ENCODE assay signal across 19 cellular contexts in the genomic region with DNA sequence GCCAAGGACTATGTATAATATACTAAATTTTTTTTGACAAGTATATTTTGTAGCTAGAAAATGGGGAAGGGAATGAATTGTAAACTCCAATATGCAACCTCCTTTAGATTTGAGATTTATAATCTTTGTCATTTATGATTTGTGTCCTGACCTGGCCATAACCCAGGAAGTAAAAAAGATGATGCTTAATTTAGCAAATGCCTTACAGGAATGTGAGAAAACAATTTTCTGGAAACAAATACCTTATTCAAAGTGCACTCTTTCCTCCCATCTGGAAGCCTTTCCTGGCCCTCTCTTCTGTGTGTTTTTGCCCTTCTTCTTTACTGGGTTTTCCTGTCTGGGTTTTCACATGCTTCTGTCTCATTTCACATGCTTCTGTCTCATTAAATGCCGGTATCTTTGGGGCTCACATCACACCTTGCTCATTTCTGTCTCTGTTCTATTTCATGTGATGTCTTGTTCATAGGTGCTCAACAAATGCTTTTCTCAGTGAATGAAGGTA.
DNase-seq lines count a peak whose midpoint lies in the region; ATAC-seq, FAIRE-seq and TF ChIP-seq lines count a peak whose summit lies in the region.
"Had no signal": no experiment of that assay in that cellular context is flagged by ENCODE, and none has a peak within 500 bp of the region (broad histone marks: within the 10 kb centered on the region; RNA-seq: fewer than 3 reads in every experiment).

No MANE protein-coding gene starts in this region.

- CTCF ChIA-PET in GM12878 (lab: Yijun Ruan, JAX) = interaction anchor here (0.5 to 0.6 kb wide), 2 partner anchors 12 to 463 kb away, joined by 3 read pairs; no protein-coding TSS in a partner anchor

- 0% methylated on average over 1 of the region's 1 CpG for WGBS in GM12878 (ENCODE audit: insufficient coverage, insufficient replicate concordance, low lambda C conversion rate, missing lambda C conversion rate)
- WGBS in upper lobe of left lung, 2 donors = 54 to 60% methylated on average over 1 of the region's 1 CpG

- DNase-seq in HT-29 (ENCODE audit: low spot score) (peak; percentile 2), GM12878 (ENCODE audit: low read depth, low spot score) (no peak), upper lobe of left lung (no peak), GM20000 (ENCODE audit: low spot score) (no peak), BE2C (no peak)
- DNase-seq: ACHN, DMS79 treated with DMSO at 0.1 percent for 48 hours, H7, KG1, MV-4-11, NCI-H1694 treated with DMSO at 0.1 percent for 48 hours, NCI-H2107, NCI-H510A treated with DMSO at 0.1 percent for 48 hours, NCI-H774, OCI-M1, RPMI8226 had no signal

- H2AFZ ChIP-seq in GM12878 (ENCODE audit: control insufficient read depth, low read depth, low read length) = no peak overlapping the region

- H3K4me2 ChIP-seq in GM12878 (ENCODE audit: control insufficient read depth, insufficient read depth) = no peak overlapping the region

- no peaks in the 10 kb centered on the region for H3K79me2 ChIP-seq in GM12878 (ENCODE audit: control insufficient read depth, insufficient read depth, low read length)

- TF ChIP-seq POLR2A in GM12878 (IDR thresholded peaks at IDR 0.05; ENCODE audit: low read depth, low read length) (no peak), upper lobe of left lung (IDR thresholded peaks at IDR 0.05) (no peak)

- no TSS peak for BruUV-seq in GM12878 (replicated peaks; lab: Mats Ljungman, UMichigan)

- POLR2A ChIA-PET in GM12878 (lab: Charles Lee) = no interaction called here

- H3K27me3 ChIP-seq in GM12878 (replicated peaks in 1 of 2; ENCODE audit: control insufficient read depth in 2 of 2, insufficient read depth in 2 of 2, low read length in 1 of 2) (no peaks in the 10 kb centered on the region), upper lobe of left lung (no peaks in the 10 kb centered on the region), BE2C (no peaks in the 10 kb centered on the region)

- H4K20me1 ChIP-seq in GM12878 (ENCODE audit: control insufficient read depth, insufficient read depth) = no peaks in the 10 kb centered on the region

- no peak for ATAC-seq in GM12878
- ATAC-seq in upper lobe of left lung (ENCODE audit: low FRiP score in 2 of 2) = no peak
- no peak for ATAC-seq in HG02970 (IDR thresholded peaks at IDR 0.05; ENCODE audit: low FRiP score, unreplicated experiment)

- FAIRE-seq in GM12878 (lab: Jason Lieb, UNC) = peak; percentile 13

- SMC1A ChIA-PET in GM12878 (lab: Charles Lee; ENCODE audit: uncharacterized antibody, unreplicated experiment) = interaction anchor here (0.9 kb wide), 1 partner anchor 172 kb away, joined by 3 read pairs; no protein-coding TSS in a partner anchor

- TF ChIP-seq CTCF in GM12878 (IDR thresholded peaks at IDR 0.05 in 2 of 3, conservative IDR thresholded peaks at IDR 0.05 in 1 of 3; ENCODE audit: control insufficient read depth in 2 of 3, extremely low read depth in 1 of 3, insufficient read depth in 1 of 3, low read depth in 3 of 3, low read length in 3 of 3) (no peak), upper lobe of left lung (IDR thresholded peaks at IDR 0.05) (no peak), GM20000 (IDR thresholded peaks at IDR 0.05; ENCODE audit: extremely low read depth, missing control alignments) (no peak), BE2C (IDR thresholded peaks at IDR 0.05; ENCODE audit: low read depth, low read length) (no peak)

- TF ChIP-seq RAD21 in GM12878 (IDR thresholded peaks at IDR 0.05; ENCODE audit: insufficient read depth, low read depth, low read length) = no peak

- no peak overlapping the region for H3K9ac ChIP-seq in GM12878 (ENCODE audit: control insufficient read depth, insufficient read depth, low read length)

- RAD21 ChIA-PET in GM12878 (lab: Charles Lee; ENCODE audit: unreplicated experiment) = no interaction called here

- TF ChIP-seq EP300 in GM12878 (IDR thresholded peaks at IDR 0.05; ENCODE audit: borderline replicate concordance in 1 of 2, control insufficient read depth in 1 of 2, low read depth in 2 of 2, low read length in 2 of 2) (no peak), upper lobe of left lung (IDR thresholded peaks at IDR 0.05) (no peak)

- H3K9me3 ChIP-seq in GM12878 (replicated peaks; ENCODE audit: control insufficient read depth, insufficient read depth, low read length) (no peaks in the 10 kb centered on the region), upper lobe of left lung (no peaks in the 10 kb centered on the region), BE2C (no peaks in the 10 kb centered on the region)

- H3K27ac ChIP-seq in GM12878 (ENCODE audit: control insufficient read depth, insufficient read depth) (no peak overlapping the region; the same call in 1 of the 2 replicates), skin epidermis (peak overlapping the region in 13 of 21 experiments; percentile 2 to 78 (median 50)), upper lobe of left lung (peak overlapping the region in 3 of 4 donors; percentile 1 to 63 (median 9))
- H3K27ac ChIP-seq: C4-2B had no signal

- H3K36me3 ChIP-seq in GM12878 (ENCODE audit: control insufficient read depth in 2 of 2, insufficient read depth in 2 of 2, low read length in 1 of 2) (no peaks in the 10 kb centered on the region), upper lobe of left lung (peaks cover 0 to 11% (median 0%) of the 10 kb centered on the region in 4 donors), BE2C (peaks cover 10% of the 10 kb centered on the region)

- in situ Hi-C loops in GM12878 (cut with MboI) = no loop called here

- H3K4me1 ChIP-seq in GM12878 (ENCODE audit: control insufficient read depth, insufficient read depth, low read length) = no peaks in the 10 kb centered on the region
- H3K4me1 ChIP-seq in upper lobe of left lung = peaks cover 35 to 81% (median 55%) of the 10 kb centered on the region in 4 donors
- H3K4me1 ChIP-seq in BE2C = no peaks in the 10 kb centered on the region

- H3K4me3 ChIP-seq in GM12878 = no peak overlapping the region
- no peak overlapping the region for H3K4me3 ChIP-seq in skin epidermis
- H3K4me3 ChIP-seq in upper lobe of left lung = no peak overlapping the region
- H3K4me3 ChIP-seq in BE2C (ENCODE audit: low read depth, low read length) = no peak overlapping the region

- intact Hi-C loops in GM12878 (cut with micrococcal nuclease; ENCODE audit: unreplicated experiment) = no loop called here

TF ChIP-seq in GM12878, 131 proteins besides CTCF, POLR2A, EP300 and RAD21:
- TF ChIP-seq E2F8 (IDR thresholded peaks at IDR 0.05; ENCODE audit: low read depth, partially characterized antibody) = no peak
- no peak for TF ChIP-seq ESRRA (IDR thresholded peaks at IDR 0.05; ENCODE audit: low read length)
- no peak for TF ChIP-seq MXI1 (IDR thresholded peaks at IDR 0.05; ENCODE audit: low read depth, low read length)
- TF ChIP-seq RAD51 (IDR thresholded peaks at IDR 0.05) = no peak
- TF ChIP-seq TARDBP (IDR thresholded peaks at IDR 0.05; ENCODE audit: borderline replicate concordance) = no peak
- TF ChIP-seq BACH1 (IDR thresholded peaks at IDR 0.05; ENCODE audit: borderline replicate concordance) = no peak
- TF ChIP-seq SUPT20H (IDR thresholded peaks at IDR 0.05; ENCODE audit: borderline replicate concordance, control insufficient read depth, low read depth, low read length) = no peak
- TF ChIP-seq, protein P1, sequence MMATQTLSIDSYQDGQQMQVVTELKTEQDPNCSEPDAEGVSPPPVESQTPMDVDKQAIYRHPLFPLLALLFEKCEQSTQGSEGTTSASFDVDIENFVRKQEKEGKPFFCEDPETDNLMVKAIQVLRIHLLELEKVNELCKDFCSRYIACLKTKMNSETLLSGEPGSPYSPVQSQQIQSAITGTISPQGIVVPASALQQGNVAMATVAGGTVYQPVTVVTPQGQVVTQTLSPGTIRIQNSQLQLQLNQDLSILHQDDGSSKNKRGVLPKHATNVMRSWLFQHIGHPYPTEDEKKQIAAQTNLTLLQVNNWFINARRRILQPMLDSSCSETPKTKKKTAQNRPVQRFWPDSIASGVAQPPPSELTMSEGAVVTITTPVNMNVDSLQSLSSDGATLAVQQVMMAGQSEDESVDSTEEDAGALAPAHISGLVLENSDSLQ (IDR thresholded peaks at IDR 0.05) = no peak
- TF ChIP-seq, protein P2, sequence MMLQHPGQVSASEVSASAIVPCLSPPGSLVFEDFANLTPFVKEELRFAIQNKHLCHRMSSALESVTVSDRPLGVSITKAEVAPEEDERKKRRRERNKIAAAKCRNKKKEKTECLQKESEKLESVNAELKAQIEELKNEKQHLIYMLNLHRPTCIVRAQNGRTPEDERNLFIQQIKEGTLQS (IDR thresholded peaks at IDR 0.05; ENCODE audit: borderline replicate concordance, extremely low read depth, low read depth, low read length) = no peak
- no peak for TF ChIP-seq NFXL1 (IDR thresholded peaks at IDR 0.05; ENCODE audit: borderline replicate concordance)
- no peak for TF ChIP-seq WRNIP1 (IDR thresholded peaks at IDR 0.05; ENCODE audit: borderline replicate concordance, low read depth, low read length)
